ENCODE assay signal across 11 cellular contexts in genomic region chr2:159064446-159065301, GRCh38.
A peak's percentile ranks its signal among the peaks of the same experiment; 100 is the strongest.
DNase-seq lines count a peak whose midpoint lies in the region; ATAC-seq and TF ChIP-seq lines count a peak whose summit lies in the region.
"Had no signal": no experiment of that assay in that cellular context is flagged by ENCODE, and none has a peak within 500 bp of the region (broad histone marks: within the 10 kb centered on the region; RNA-seq: fewer than 3 reads in every experiment).

No MANE protein-coding gene starts in this region.

- ATAC-seq in lung (ENCODE audit: insufficient read depth, low FRiP score) = no peak
- ATAC-seq: activated CD8-positive, alpha-beta T cell treated with anti-CD3 and anti-CD28 coated beads for 36 hours had no signal

- H3K27me3 ChIP-seq in dorsolateral prefrontal cortex (no peaks in the 10 kb centered on the region), lung (ENCODE audit: control insufficient read depth, insufficient read depth) (no peaks in the 10 kb centered on the region), suprapubic skin (no peaks in the 10 kb centered on the region)
- H3K27me3 ChIP-seq: BLaER1 treated with 17β-estradiol and CSF1 and Interleukin-3, amounts not matched to agents 10 nM and 100 nM had no signal

- DNase-seq in AG09309 (ENCODE audit: low read depth) (peak; percentile 49), LHCN-M2 (ENCODE audit: low read depth) (peak; percentile 22), dorsolateral prefrontal cortex (no peak), lung (ENCODE audit: low spot score) (no peak), NCI-H2029 treated with DMSO at 0.1 percent for 48 hours (lab: John Stamatoyannopoulos, UW) (no peak), NCI-H510A treated with DMSO at 0.1 percent for 48 hours (lab: John Stamatoyannopoulos, UW) (no peak), suprapubic skin (ENCODE audit: low spot score in 2 of 2) (no peak), CD1c-positive myeloid dendritic cell (ENCODE audit: extremely low spot score) (no peak)
- DNase-seq: activated CD8-positive, alpha-beta T cell treated with anti-CD3 and anti-CD28 coated beads for 36 hours; NCI-H774 had no signal

- no peaks in the 10 kb centered on the region for H3K9me3 ChIP-seq in lung (ENCODE audit: control insufficient read depth in 2 of 2, insufficient read depth in 1 of 2, low read length in 1 of 2)
- H3K9me3 ChIP-seq in suprapubic skin = no peaks in the 10 kb centered on the region
- H3K9me3 ChIP-seq: BLaER1 treated with 17β-estradiol and CSF1 and Interleukin-3, amounts not matched to agents 10 nM and 100 nM had no signal

- WGBS in lung, 2 donors = 65% methylated on average over 5 of the region's 5 CpGs
- 69% methylated on average over 5 of the region's 5 CpGs for WGBS in suprapubic skin

- TF ChIP-seq CTCF in AG09309 (IDR thresholded peaks at IDR 0.05; ENCODE audit: control insufficient read depth, insufficient read depth, low read depth, low read length, missing control alignments) (no peak), dorsolateral prefrontal cortex (IDR thresholded peaks at IDR 0.05 in 54 of 56, conservative IDR thresholded peaks at IDR 0.05 in 2 of 56; ENCODE audit: low read depth in 1 of 56, partially characterized antibody in 56 of 56) (no peak), lung (IDR thresholded peaks at IDR 0.05; ENCODE audit: control extremely low read depth, extremely low read depth) (no peak), suprapubic skin (IDR thresholded peaks at IDR 0.05) (no peak)

- peak overlapping the region in 44 of 59 donors; percentile 3 to 77 (median 38) for H3K27ac ChIP-seq in dorsolateral prefrontal cortex
- H3K27ac ChIP-seq in lung (ENCODE audit: low read depth in 1 of 2, low read length in 1 of 2) = peak overlapping the region; percentile 26 to 56
- no peak overlapping the region for H3K27ac ChIP-seq in suprapubic skin
- H3K27ac ChIP-seq: BLaER1 treated with 17β-estradiol and CSF1 and Interleukin-3, amounts not matched to agents 10 nM and 100 nM had no signal

- no peak for TF ChIP-seq EP300 in suprapubic skin (IDR thresholded peaks at IDR 0.05)

- no peak overlapping the region for H3K4me3 ChIP-seq in AG09309 (ENCODE audit: control insufficient read depth, low read depth, low read length)
- no peak overlapping the region for H3K4me3 ChIP-seq in dorsolateral prefrontal cortex
- H3K4me3 ChIP-seq in lung = no peak overlapping the region
- no peak overlapping the region for H3K4me3 ChIP-seq in suprapubic skin
- H3K4me3 ChIP-seq: BLaER1 treated with 17β-estradiol and CSF1 and Interleukin-3, amounts not matched to agents 10 nM and 100 nM had no signal

- peaks cover 0 to 3% of the 10 kb centered on the region in 2 donors for H3K36me3 ChIP-seq in lung (ENCODE audit: control insufficient read depth in 2 of 2, insufficient read depth in 2 of 2, low read length in 2 of 2)
- no peaks in the 10 kb centered on the region for H3K36me3 ChIP-seq in suprapubic skin
- H3K36me3 ChIP-seq: BLaER1 treated with 17β-estradiol and CSF1 and Interleukin-3, amounts not matched to agents 10 nM and 100 nM had no signal

- no peak for TF ChIP-seq POLR2A in suprapubic skin (IDR thresholded peaks at IDR 0.05)

- intact Hi-C loops in dorsolateral prefrontal cortex (cut with DNase I) = no loop called here

- H3K4me1 ChIP-seq in lung (ENCODE audit: control insufficient read depth in 2 of 2, insufficient read depth in 2 of 2, low read length in 2 of 2) (peaks cover 10 to 36% of the 10 kb centered on the region in 2 donors), suprapubic skin (peaks cover 45% of the 10 kb centered on the region)
- H3K4me1 ChIP-seq: BLaER1 treated with 17β-estradiol and CSF1 and Interleukin-3, amounts not matched to agents 10 nM and 100 nM had no signal

Comparison
In these comparisons a context has a peak if more than half of its experiments do, and no peak if none do; other contexts are left out.
1. DNase-seq: peak in AG09309 (single experiment) and LHCN-M2 (single experiment); none in dorsolateral prefrontal cortex (0 of 10), lung (single experiment), NCI-H2029 treated with DMSO at 0.1 percent for 48 hours (single experiment), NCI-H510A treated with DMSO at 0.1 percent for 48 hours (single experiment), suprapubic skin (0 of 2) and CD1c-positive myeloid dendritic cell (single experiment).